ENCODE assay signal across 8 cellular contexts in the genomic region with DNA sequence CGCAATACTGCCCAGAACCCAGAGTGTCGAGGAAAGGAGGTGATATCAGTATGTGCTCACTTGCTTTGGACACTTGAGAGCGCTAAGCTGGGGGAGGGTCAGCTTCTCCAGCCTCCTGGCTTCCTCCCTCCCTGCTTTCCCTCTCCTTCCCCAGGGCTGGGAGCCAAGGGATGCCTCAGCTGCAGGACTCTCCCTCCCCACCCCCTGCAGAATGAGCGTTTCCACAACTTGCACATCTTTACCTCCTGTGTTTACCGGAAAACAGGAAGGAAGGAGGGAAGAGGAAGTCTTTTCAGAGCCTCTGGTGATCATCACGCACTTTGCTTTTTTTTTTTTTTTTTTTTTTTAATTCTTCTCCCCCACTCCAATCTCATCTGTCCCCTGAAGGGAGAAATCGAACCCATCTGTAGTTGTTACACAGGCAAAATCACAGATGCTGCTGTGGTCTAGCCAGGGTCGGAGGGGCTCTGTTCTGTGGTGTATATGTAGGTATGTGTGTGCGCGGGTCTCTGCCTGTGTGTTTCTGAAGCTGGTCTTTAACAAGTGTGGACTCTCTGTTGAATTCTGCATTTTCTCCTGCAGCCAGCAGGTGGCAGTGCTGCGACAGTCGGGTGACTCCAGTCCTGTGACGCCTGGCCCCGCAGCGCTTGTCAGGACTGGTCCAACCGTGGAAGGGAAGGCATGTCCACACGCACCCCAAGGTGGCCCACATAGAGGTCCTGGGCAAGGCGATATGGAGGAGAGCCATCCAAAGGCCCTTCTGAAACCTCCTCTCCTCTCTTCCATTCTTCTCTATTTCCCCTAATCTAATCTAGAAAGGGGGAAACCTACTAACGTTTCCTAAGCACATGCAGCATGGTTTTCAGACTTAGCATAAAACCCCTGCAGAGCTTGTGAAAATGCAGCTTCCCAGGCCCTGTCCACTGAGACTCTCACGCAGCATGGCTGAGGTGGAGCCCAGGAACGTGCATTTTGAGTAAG.
A peak's percentile ranks its signal among the peaks of the same experiment; 100 is the strongest.
DNase-seq lines count a peak whose midpoint lies in the region; ATAC-seq and TF ChIP-seq lines count a peak whose summit lies in the region.

No MANE protein-coding gene starts in this region.

- intact Hi-C loops in left colon (cut with DNase I, micrococcal nuclease), result loop anchor here in 1 of 2 donors (2.0 kb wide), 1 partner anchor 262 kb away; no protein-coding TSS in a partner anchor

- H3K27ac Mint-ChIP-seq in chondrocyte (ENCODE audit: unreplicated experiment), result no peak overlapping the region

- peaks cover 5% of the 10 kb centered on the region for H3K27me3 Mint-ChIP-seq in chondrocyte (ENCODE audit: low read depth)

- peak; percentile 96 for TF ChIP-seq CTCF in chondrocyte (IDR thresholded peaks at IDR 0.05)

- peaks cover 5% of the 10 kb centered on the region for H3K9me3 Mint-ChIP-seq in chondrocyte (ENCODE audit: low read depth)

- H3K4me1 Mint-ChIP-seq in chondrocyte (ENCODE audit: low read depth), result peaks cover 18% of the 10 kb centered on the region

- H3K4me3 Mint-ChIP-seq in chondrocyte (ENCODE audit: unreplicated experiment), result peak overlapping the region; percentile 46

- ATAC-seq in GM19043 (IDR thresholded peaks at IDR 0.05; ENCODE audit: low read depth, unreplicated experiment) (peak; percentile 96), HG03520 (IDR thresholded peaks at IDR 0.05; ENCODE audit: unreplicated experiment) (peak; percentile 92), left colon (peak; percentile 90)

- DNase-seq in Ammon's horn (ENCODE audit: low spot score), result peak; percentile 92
- peak; percentile 72 for DNase-seq in NCI-H526 treated with DMSO at 0.1 percent for 48 hours (lab: John Stamatoyannopoulos, UW)
- DNase-seq in activated CD4-positive, alpha-beta T cell treated with anti-CD3 and anti-CD28 coated beads for 4 hours, result peak; percentile 66 to 70
- no peak for DNase-seq in chondrocyte (ENCODE audit: low spot score)
- peak; percentile 79 to 81 for DNase-seq in left colon
- DNase-seq in stimulated activated CD4-positive, alpha-beta T cell treated with anti-CD3 and anti-CD28 coated beads, Interleukin-4, amount 100 ng/mL, for 24 hours, result peak; percentile 77

- peaks cover 4% of the 10 kb centered on the region for H3K36me3 Mint-ChIP-seq in chondrocyte (ENCODE audit: low read depth)
